ENCODE assay signal across 8 cellular contexts in the genomic region with DNA sequence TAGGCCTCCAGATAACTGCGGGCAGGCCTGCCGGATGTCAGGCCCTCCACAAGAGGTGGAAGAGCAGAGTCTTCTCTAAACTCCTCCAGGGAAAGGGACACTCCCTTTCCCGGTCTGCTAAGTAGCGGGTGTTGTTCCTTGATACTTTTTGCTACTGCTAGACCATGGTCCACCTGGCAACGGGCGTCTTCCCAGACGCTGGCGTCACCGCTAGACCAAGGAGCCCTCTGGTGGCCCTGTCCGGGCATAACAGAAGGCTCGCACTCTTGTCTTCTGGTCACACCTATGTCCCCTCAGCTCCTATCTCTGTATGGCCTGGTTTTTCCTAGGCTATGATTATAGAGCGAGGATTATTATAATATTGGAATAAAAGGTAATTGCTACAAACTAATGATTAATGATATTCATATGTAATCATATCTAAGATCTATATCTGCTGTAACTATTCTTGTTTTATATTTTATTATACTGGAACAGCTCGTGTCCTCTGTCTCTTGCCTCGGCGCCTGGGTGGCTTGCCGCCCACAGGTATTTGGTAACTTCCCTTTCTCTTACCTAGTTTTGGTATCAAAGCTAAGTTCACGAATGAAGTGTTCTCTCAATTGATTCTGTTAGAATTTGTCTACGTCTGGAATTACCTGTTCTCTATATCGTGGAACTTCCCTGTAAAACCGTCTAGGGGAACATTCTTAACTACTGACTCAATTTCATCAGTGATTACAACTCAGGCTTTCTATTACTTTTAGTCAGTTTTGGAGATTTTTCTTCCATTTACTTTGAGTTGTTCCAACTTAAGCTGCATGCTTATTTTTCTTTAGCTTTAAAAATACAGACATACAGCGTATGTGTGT. TPM values are rescaled to one million over a fixed set of nuclear protein-coding genes. Genes with fewer than 3 reads are reported as not detected.
A peak's percentile ranks its signal among the peaks of the same experiment; 100 is the strongest.
DNase-seq lines count a peak whose midpoint lies in the region; ATAC-seq and TF ChIP-seq lines count a peak whose summit lies in the region.
"Not testable (repeated sequence)": the region's sequence is repeated elsewhere in the genome, so short reads cannot be mapped to it uniquely, and the experiment has no call there.

No MANE protein-coding gene starts in this region.

- BruUV-seq in A673 (replicated peaks; lab: Mats Ljungman, UMichigan) = not testable (repeated sequence)

- intact Hi-C loops in A673 (cut with micrococcal nuclease; ENCODE audit: unreplicated experiment) = loop anchor here (2.0 kb wide), 1 partner anchor 143 kb away; no protein-coding TSS in a partner anchor
- intact Hi-C loops in left lung (cut with DNase I) = loop anchor here in 1 of 2 donors (5.0 kb wide), 1 partner anchor 142 kb away; no protein-coding TSS in a partner anchor

- H3K27me3 ChIP-seq in A673 (replicated peaks; ENCODE audit: insufficient read depth, low read depth, low read length, poor library complexity); adipocyte (replicated peaks; ENCODE audit: control insufficient read depth, insufficient read depth, low read length); left lung: not testable (repeated sequence)

- not testable (repeated sequence) for H3K9me3 ChIP-seq in A673 (ENCODE audit: low read depth, low read length, poor library complexity, severe bottlenecking); adipocyte (ENCODE audit: control insufficient read depth, low read length); left lung

- H3K36me3 ChIP-seq in A673 (ENCODE audit: insufficient read depth, low read length, poor library complexity, severe bottlenecking) (peaks cover 44% of the 10 kb centered on the region), adipocyte (ENCODE audit: control insufficient read depth, insufficient read depth, low read length, severe bottlenecking) (peaks cover 45% of the 10 kb centered on the region), left lung (peaks cover 0 to 47% of the 10 kb centered on the region in 2 donors)

- not testable (repeated sequence) for ATAC-seq in left lung

- peak; percentile 58 for TF ChIP-seq CTCF in A673 (conservative IDR thresholded peaks at IDR 0.05; ENCODE audit: low read depth, low read length)
- TF ChIP-seq CTCF in GM10248 (IDR thresholded peaks at IDR 0.05; ENCODE audit: control extremely low read depth, extremely low read depth, low read depth, missing control alignments) = peak; percentile 54
- TF ChIP-seq CTCF in RWPE1 (conservative IDR thresholded peaks at IDR 0.05; ENCODE audit: low read depth) = peak; percentile 91
- TF ChIP-seq CTCF in left lung (IDR thresholded peaks at IDR 0.05) = peak; percentile 52 to 57

- not testable (repeated sequence) for H3K4me3 ChIP-seq in A673 (ENCODE audit: low read depth, low read length, poor library complexity, severe bottlenecking); adipocyte (ENCODE audit: low read length); left lung

- not testable (repeated sequence) for H3K9ac ChIP-seq in adipocyte (ENCODE audit: low read length)

- H3K4me1 ChIP-seq in A673 (ENCODE audit: insufficient read depth, low read length, poor library complexity, severe bottlenecking); adipocyte (ENCODE audit: control insufficient read depth, insufficient read depth, low read length); left lung: not testable (repeated sequence)

- not testable (repeated sequence) for DNase-seq in A673 (ENCODE audit: low spot score); GM10248 (ENCODE audit: extremely low spot score); epithelial cell of prostate (ENCODE audit: low read depth, low spot score)
- DNase-seq in M059J (ENCODE audit: low read depth) (peak; percentile 29), RWPE1 (ENCODE audit: low spot score) (peak; percentile 47), adipocyte (ENCODE audit: low read depth) (peak; percentile 12), left lung (peak in 1 of 2 donors; percentile 64), renal cortical epithelial cell (ENCODE audit: low read depth) (peak; percentile 30)

- H3K27ac ChIP-seq in A673 (ENCODE audit: low read depth, low read length, poor library complexity, severe bottlenecking); RWPE1; left lung: not testable (repeated sequence)
- peak overlapping the region; percentile 30 for H3K27ac ChIP-seq in epithelial cell of prostate

- POLR2A ChIA-PET in A673 (lab: Charles Lee; ENCODE audit: low non-redundant PET); RWPE1 (lab: Yijun Ruan, JAX; ENCODE audit: low non-redundant PET): not testable (repeated sequence)
- POLR2A ChIA-PET in GM10248 (lab: Yijun Ruan, JAX) = interaction anchor here (1.2 kb wide), 1 partner anchor 45 kb away, joined by 3 read pairs; no protein-coding TSS in a partner anchor

- CTCF ChIA-PET in A673 (lab: Charles Lee) = not testable (repeated sequence)
- CTCF ChIA-PET in GM10248 (lab: Yijun Ruan, JAX) = interaction anchor here (0.7 to 2.6 kb wide), 12 partner anchors 9 to 429 kb away, joined by 3 to 14 read pairs (median 4); no protein-coding TSS in a partner anchor
- CTCF ChIA-PET in RWPE1 (lab: Yijun Ruan, JAX) = interaction anchor here (0.6 to 2.5 kb wide), 13 partner anchors 10 to 966 kb away, joined by 3 to 45 read pairs (median 4); partner anchors contain the start of gene WDR5

RNA-seq across cellular contexts. Expression of gene SURF6, which starts 6.5 kb away (rescaled TPM):
- total RNA-seq in A673 (2021) (34.7 and 36.6 TPM in 2 replicates), left lung (10 to 100 TPM; 10.9 to 16.7 TPM), renal cortical epithelial cell (7.5 and 31.4 TPM in 2 replicates)
- 4.2 and 12.8 TPM in 2 replicates for total RNA-seq in M059J (2014; rRNA removed; shearing (Covaris generic))

RNA-seq across cellular contexts. Expression of gene MED22, which starts 18.4 kb away (rescaled TPM):
- 46.2 and 49.6 TPM in 2 replicates for total RNA-seq in A673 (2021)
- total RNA-seq in M059J (2014; rRNA removed; shearing (Covaris generic)) = 27.8 and 38.9 TPM in 2 replicates
- total RNA-seq in left lung = 10 to 100 TPM; 21.8 to 29.2 TPM
- total RNA-seq in renal cortical epithelial cell = 17.7 and 31.6 TPM in 2 replicates

RNA-seq across cellular contexts. Expression of gene RPL7A, which starts 18.5 kb away (rescaled TPM):
- total RNA-seq in A673 (2021) (1,920 and 1,940 TPM in 2 replicates), left lung (1,000 to 10,000 TPM; 1,624 to 1,706 TPM), renal cortical epithelial cell (1,360 and 2,372 TPM in 2 replicates)
- 1,496 and 1,702 TPM in 2 replicates for total RNA-seq in M059J (2014; rRNA removed; shearing (Covaris generic))

RNA-seq across cellular contexts. Expression of gene SURF1, which starts 26.8 kb away (rescaled TPM):
- total RNA-seq in A673 (2021) (41.6 and 53.3 TPM in 2 replicates), left lung (10 to 100 TPM; 40.4 to 46.1 TPM), renal cortical epithelial cell (18.4 and 18.6 TPM in 2 replicates)
- 26.1 and 29.3 TPM in 2 replicates for total RNA-seq in M059J (2014; rRNA removed; shearing (Covaris generic))

RNA-seq across cellular contexts. Expression of gene SURF2, which starts 26.8 kb away (rescaled TPM):
- total RNA-seq in A673 (2021) (35.0 and 42.0 TPM in 2 replicates), left lung (10 to 100 TPM; 11.8 to 16.2 TPM), renal cortical epithelial cell (9.9 and 32.3 TPM in 2 replicates)
- total RNA-seq in M059J (2014; rRNA removed; shearing (Covaris generic)) = 19.8 and 23.5 TPM in 2 replicates
